In genomic region chr4:20299515-20299914, GRCh38 we compare ENCODE assay signal across 12 cellular contexts. TPM values are rescaled to one million over a fixed set of nuclear protein-coding genes. Genes with fewer than 3 reads are reported as not detected.
A peak's percentile ranks its signal among the peaks of the same experiment; 100 is the strongest.
DNase-seq lines count a peak whose midpoint lies in the region; ATAC-seq and TF ChIP-seq lines count a peak whose summit lies in the region.
"Had no signal": no experiment of that assay in that cellular context is flagged by ENCODE, and none has a peak within 500 bp of the region (broad histone marks: within the 10 kb centered on the region; RNA-seq: fewer than 3 reads in every experiment).

No MANE protein-coding gene starts in this region.

- H3K36me3 Mint-ChIP-seq in HFFc6 (ENCODE audit: low read depth), result peaks cover 22% of the 10 kb centered on the region

- TF ChIP-seq CTCF in AG04450 (IDR thresholded peaks at IDR 0.05; ENCODE audit: low read depth, low read length) (peak; percentile 66), HFFc6 (IDR thresholded peaks at IDR 0.05) (peak; percentile 52; the same call in 1 of the 2 replicates), hepatocyte (IDR thresholded peaks at IDR 0.05; ENCODE audit: poor library complexity) (peak; percentile 39)

- H4K8ac ChIP-seq in neuronal stem cell (ENCODE audit: low read depth, low read length), result no peak overlapping the region

- no peak overlapping the region for H2BK120ac ChIP-seq in neuronal stem cell (ENCODE audit: low read depth, low read length)

- ATAC-seq in GM18907 (IDR thresholded peaks at IDR 0.05; ENCODE audit: unreplicated experiment) (no peak), GM21390 (IDR thresholded peaks at IDR 0.05; ENCODE audit: unreplicated experiment) (no peak)

- no peak overlapping the region for H4K91ac ChIP-seq in neuronal stem cell (ENCODE audit: low read depth, low read length, poor library complexity)

- H2AK5ac ChIP-seq in neuronal stem cell (ENCODE audit: low read depth, low read length), result no peak overlapping the region

- H3K4me1 ChIP-seq in adipocyte (ENCODE audit: control insufficient read depth, insufficient read depth, low read length) (peaks cover 24% of the 10 kb centered on the region), hepatocyte (ENCODE audit: insufficient read depth) (peaks cover 13% of the 10 kb centered on the region), neuronal stem cell (ENCODE audit: control insufficient read depth in 2 of 2, insufficient read depth in 1 of 2, low read depth in 1 of 2, low read length in 2 of 2) (no peaks in the 10 kb centered on the region)

- CTCF ChIA-PET in AG04450 (lab: Charles Lee), result interaction anchor here (0.6 to 1.9 kb wide), 15 partner anchors 13 to 1078 kb away, joined by 3 to 11 read pairs (median 3); no protein-coding TSS in a partner anchor

- H3K23ac ChIP-seq in neuronal stem cell (ENCODE audit: low read depth, low read length, poor library complexity), result no peak overlapping the region

- no peak overlapping the region for H3K27ac ChIP-seq in AG04450 (ENCODE audit: low read depth, low read length)
- no peak overlapping the region for H3K27ac ChIP-seq in hepatocyte
- no peak overlapping the region for H3K27ac ChIP-seq in neuronal stem cell (replicated peaks; ENCODE audit: low read length)

- H3K9ac ChIP-seq in adipocyte (ENCODE audit: low read length), result peak overlapping the region; percentile 11
- H3K9ac ChIP-seq in neuronal stem cell (ENCODE audit: low read depth, low read length, poor library complexity), result no peak overlapping the region

- no peak overlapping the region for H3K4me3 Mint-ChIP-seq in HFFc6
- H3K4me3 Mint-ChIP-seq: activated B cell treated with CpG ODN at 0.5 μM for 24 hours; central memory CD8-positive, alpha-beta T cell had no signal

- no peak overlapping the region for H3K14ac ChIP-seq in neuronal stem cell (ENCODE audit: low read length)

- H3K4me2 ChIP-seq in hepatocyte, result no peak overlapping the region
- no peak overlapping the region for H3K4me2 ChIP-seq in neuronal stem cell (ENCODE audit: insufficient read depth, low read length, poor library complexity, severe bottlenecking)

- H2AFZ ChIP-seq in hepatocyte, result no peak overlapping the region
- no peak overlapping the region for H2AFZ ChIP-seq in neuronal stem cell (ENCODE audit: low read length)

- H3K9me2 ChIP-seq in hepatocyte (replicated peaks; ENCODE audit: insufficient read depth), result no peaks in the 10 kb centered on the region

- H2BK5ac ChIP-seq in neuronal stem cell (ENCODE audit: low read length), result no peak overlapping the region

- H4K20me1 ChIP-seq in hepatocyte (ENCODE audit: insufficient read depth, poor library complexity, severe bottlenecking), result no peaks in the 10 kb centered on the region

- POLR2A ChIA-PET in AG04450 (lab: Yijun Ruan, JAX), result no interaction called here

- no peaks in the 10 kb centered on the region for H3K36me3 ChIP-seq in adipocyte (ENCODE audit: control insufficient read depth, insufficient read depth, low read length, severe bottlenecking)
- no peaks in the 10 kb centered on the region for H3K36me3 ChIP-seq in hepatocyte (replicated peaks; ENCODE audit: insufficient read depth, low read depth)
- peaks cover 0 to 2% of the 10 kb centered on the region in 2 donors for H3K36me3 ChIP-seq in neuronal stem cell (replicated peaks in 1 of 2; ENCODE audit: control insufficient read depth in 2 of 2, insufficient read depth in 2 of 2, low read length in 2 of 2)

- no peaks in the 10 kb centered on the region for H3K9me3 ChIP-seq in AG04450 (ENCODE audit: control insufficient read depth, insufficient read depth, low read length)
- no peaks in the 10 kb centered on the region for H3K9me3 ChIP-seq in adipocyte (ENCODE audit: control insufficient read depth, low read length)
- H3K9me3 ChIP-seq in hepatocyte (ENCODE audit: low read depth), result no peaks in the 10 kb centered on the region
- H3K9me3 ChIP-seq in neuronal stem cell (replicated peaks in 1 of 2; ENCODE audit: control insufficient read depth in 2 of 2, insufficient read depth in 1 of 2, low read depth in 1 of 2, low read length in 2 of 2), result no peaks in the 10 kb centered on the region

- H3K4ac ChIP-seq in neuronal stem cell (ENCODE audit: low read length), result no peak overlapping the region

- peak; percentile 13 for DNase-seq in AG04450 (ENCODE audit: low read depth, low spot score)
- no peak for DNase-seq in HFFc6
- DNase-seq in adipocyte (ENCODE audit: low read depth), result peak; percentile 84
- peak; percentile 24 for DNase-seq in hepatocyte (ENCODE audit: low spot score)
- DNase-seq in SKM-1 (lab: John Stamatoyannopoulos, UW; ENCODE audit: unreplicated experiment), result no peak
- no peak for DNase-seq in neuronal stem cell (ENCODE audit: low spot score)
- DNase-seq: activated B cell treated with CpG ODN at 0.5 μM for 24 hours, NCI-H2029 had no signal

- no peaks in the 10 kb centered on the region for H3K9me3 Mint-ChIP-seq in HFFc6
- H3K9me3 Mint-ChIP-seq: activated B cell treated with CpG ODN at 0.5 μM for 24 hours had no signal

- H3K27me3 ChIP-seq in AG04450 (ENCODE audit: control insufficient read depth, insufficient read depth, low read length), result no peaks in the 10 kb centered on the region
- no peaks in the 10 kb centered on the region for H3K27me3 ChIP-seq in adipocyte (replicated peaks; ENCODE audit: control insufficient read depth, insufficient read depth, low read length)
- H3K27me3 ChIP-seq in hepatocyte, result no peaks in the 10 kb centered on the region
- no peaks in the 10 kb centered on the region for H3K27me3 ChIP-seq in neuronal stem cell (ENCODE audit: control insufficient read depth in 3 of 3, insufficient read depth in 3 of 3, low read depth in 1 of 3, low read length in 3 of 3)

- peaks cover 47% of the 10 kb centered on the region for H3K4me1 Mint-ChIP-seq in HFFc6 (ENCODE audit: low read depth)
- H3K4me1 Mint-ChIP-seq: activated B cell treated with CpG ODN at 0.5 μM for 24 hours; central memory CD8-positive, alpha-beta T cell had no signal

- peaks cover 3% of the 10 kb centered on the region for H3K79me2 ChIP-seq in hepatocyte

- H3K18ac ChIP-seq in neuronal stem cell (ENCODE audit: low read length), result no peak overlapping the region

- no peak overlapping the region for H3K27ac Mint-ChIP-seq in HFFc6
- H3K27ac Mint-ChIP-seq: activated B cell treated with CpG ODN at 0.5 μM for 24 hours had no signal

- no peak overlapping the region for H2BK15ac ChIP-seq in neuronal stem cell (ENCODE audit: low read length)

- no peaks in the 10 kb centered on the region for H3K79me1 ChIP-seq in neuronal stem cell (ENCODE audit: low read depth, low read length)

- no peaks in the 10 kb centered on the region for H3K27me3 Mint-ChIP-seq in HFFc6 (ENCODE audit: insufficient read depth)
- H3K27me3 Mint-ChIP-seq: activated B cell treated with CpG ODN at 0.5 μM for 24 hours; central memory CD8-positive, alpha-beta T cell had no signal

- H2BK12ac ChIP-seq in neuronal stem cell (ENCODE audit: low read length), result no peak overlapping the region

- 59% methylated on average over 3 of the region's 3 CpGs for WGBS in hepatocyte (ENCODE audit: low lambda C conversion rate, missing lambda C conversion rate)
- no CpG with 5 or more reads among the region's 3 CpGs for WGBS in neuronal stem cell (ENCODE audit: extremely low coverage in 2 of 2, insufficient read length in 2 of 2, insufficient replicate concordance in 1 of 2), 2 donors

- H3K4me3 ChIP-seq in AG04450 (ENCODE audit: low read depth, low read length), result no peak overlapping the region
- H3K4me3 ChIP-seq in adipocyte (ENCODE audit: low read length), result no peak overlapping the region
- H3K4me3 ChIP-seq in hepatocyte, result no peak overlapping the region
- H3K4me3 ChIP-seq in neuronal stem cell (ENCODE audit: low read length in 2 of 2), result no peak overlapping the region

RNA-seq across cellular contexts. Expression of gene SLIT2, which starts 47.8 kb away (rescaled TPM):
- polyA plus RNA-seq in AG04450 (2011; rRNA removed) (15.2 and 16.0 TPM in 2 replicates), hepatocyte (28.9 and 29.2 TPM in 2 replicates)
- 29.8 and 33.5 TPM in 2 replicates for polyA minus RNA-seq in AG04450 (2011; rRNA and poly(A)+ RNA removed)
- 100 to 1,000 TPM; 108 to 144 (median 131) TPM for total RNA-seq in HFFc6 (2021; fragmentation: NEBNext Ultra II Directional; extraction: Animal tissue kit (Norgen Biotek cat#: 25700))
- total RNA-seq in hepatocyte, result 26.0 and 33.1 TPM in 2 replicates
- 0.73 TPM for polyA plus RNA-seq in neuronal stem cell (2013, experiment 1 of 2)
- 0.82 TPM for polyA plus RNA-seq in neuronal stem cell (2013, experiment 2 of 2)
- total RNA-seq: mononuclear cell had no signal

Comparison
In these comparisons a context has a peak if more than half of its experiments do, and no peak if none do; other contexts are left out.
1. DNase-seq: peak in AG04450 (single experiment), adipocyte (single experiment) and hepatocyte (single experiment); none in HFFc6 (single experiment), SKM-1 (single experiment) and neuronal stem cell (single experiment).
2. Peak in every context shown above with its lines, with median percentiles within 50 percentile points of each other: CTCF ChIP-seq.